Comparison of ENCODE assay signal across 19 cellular contexts in genomic region chr1:45884700-45885099, GRCh38.
DNase-seq lines count a peak whose midpoint lies in the region; ATAC-seq and TF ChIP-seq lines count a peak whose summit lies in the region.
"Had no signal": no experiment of that assay in that cellular context is flagged by ENCODE, and none has a peak within 500 bp of the region (broad histone marks: within the 10 kb centered on the region; RNA-seq: fewer than 3 reads in every experiment).

No MANE protein-coding gene starts in this region.

- H3K4me1 ChIP-seq in PC-9 (replicated peaks; ENCODE audit: insufficient read depth) (no peaks in the 10 kb centered on the region; the same call in 1 of the 2 replicates), tibial artery (peaks cover 0 to 13% (median 4%) of the 10 kb centered on the region in 4 donors)

- H3K27me3 ChIP-seq in PC-9 (ENCODE audit: insufficient read depth, low read depth) (no peaks in the 10 kb centered on the region), tibial artery (no peaks in the 10 kb centered on the region)

- no peak for ATAC-seq in GM18498 (IDR thresholded peaks at IDR 0.05; ENCODE audit: unreplicated experiment)
- ATAC-seq: activated CD8-positive, alpha-beta T cell treated with anti-CD3 and anti-CD28 coated beads, Interleukin-2, amount 10 ng/mL, durations not matched to agents 7 days and 5 days; activated naive CD4-positive, alpha-beta T cell treated with anti-CD3 and anti-CD28 coated beads, Interleukin-2, amount 50 U/mL, for 72 hours; activated T-cell treated with anti-CD3 and anti-CD28 coated beads, Interleukin-2, amount 50 U/mL, for 72 hours; T-cell had no signal

- no peaks in the 10 kb centered on the region for H3K9me2 ChIP-seq in PC-9 (ENCODE audit: insufficient read depth)

- TF ChIP-seq CTCF in PC-9 (conservative IDR thresholded peaks at IDR 0.05) (no peak), fibroblast of pulmonary artery (IDR thresholded peaks at IDR 0.05; ENCODE audit: low read length, missing control alignments) (no peak), tibial artery (IDR thresholded peaks at IDR 0.05) (no peak)

- intact Hi-C loops in PC-9 (cut with micrococcal nuclease; ENCODE audit: unreplicated experiment), result loop anchor here (5.0 kb wide), 3 partner anchors 132 to 232 kb away; partner anchors contain the start of genes GPBP1L1, IPP and TMEM69
- intact Hi-C loops in tibial artery (cut with DNase I; ENCODE audit: low total_unique reads), result no loop called here

- POLR2A ChIA-PET in PC-9 (lab: Charles Lee; ENCODE audit: unreplicated experiment), result interaction anchor here (0.5 kb wide), 1 partner anchor 69 kb away, joined by 14 read pairs; no protein-coding TSS in a partner anchor

- H3K36me3 ChIP-seq in PC-9 (ENCODE audit: low read depth) (0 out of 2 replicates have a peak, but pooled peaks cover 3% of the 10 kb centered on the region), tibial artery (no peaks in the 10 kb centered on the region)
- H3K36me3 ChIP-seq: HAP-1 had no signal

- no TSS peak for BruUV-seq in PC-9 (replicated peaks; lab: Mats Ljungman, UMichigan)

- peak; percentile 35 for DNase-seq in HT-29 (ENCODE audit: low spot score)
- peak; percentile 9 to 37 for DNase-seq in PC-9
- DNase-seq in fibroblast of pulmonary artery (ENCODE audit: low read depth), result peak; percentile 12
- DNase-seq in renal cortical epithelial cell (ENCODE audit: low read depth), result peak; percentile 57
- no peak for DNase-seq in T-helper 9 cell
- DNase-seq in dermis blood vessel endothelial cell, result no peak
- no peak for DNase-seq in tibial artery
- DNase-seq: activated CD8-positive, alpha-beta T cell treated with anti-CD3 and anti-CD28 coated beads, Interleukin-2, amount 10 ng/mL, durations not matched to agents 7 days and 5 days; activated T-cell treated with anti-CD3 and anti-CD28 coated beads, Interleukin-2, amount 50 U/mL, for 72 hours; head of caudate nucleus; immature natural killer cell; NCI-H2029 treated with DMSO at 0.1 percent for 48 hours; stimulated activated naive CD4-positive, alpha-beta T cell treated with Interleukin-2 at 50 U/mL for 16 hours; T-cell; trophoblast cell had no signal

- no peak overlapping the region for H2AFZ ChIP-seq in PC-9

- no peak overlapping the region for H3K27ac ChIP-seq in PC-9
- H3K27ac ChIP-seq in tibial artery, result no peak overlapping the region
- H3K27ac ChIP-seq: BLaER1 treated with 17β-estradiol and CSF1 and Interleukin-3, amounts not matched to agents 10 nM and 100 nM had no signal

- H3K4me2 ChIP-seq in PC-9, result no peak overlapping the region
- H3K4me2 ChIP-seq: BLaER1 treated with 17β-estradiol and CSF1 and Interleukin-3, amounts not matched to agents 10 nM and 100 nM had no signal

- no peaks in the 10 kb centered on the region for H3K79me2 ChIP-seq in PC-9 (ENCODE audit: low read depth)

- H4K20me1 ChIP-seq in PC-9 (ENCODE audit: insufficient read depth), result no peaks in the 10 kb centered on the region

- no peak overlapping the region for H3K4me3 ChIP-seq in PC-9
- no peak overlapping the region for H3K4me3 ChIP-seq in fibroblast of pulmonary artery (replicated peaks; ENCODE audit: low read depth, low read length)
- no peak overlapping the region for H3K4me3 ChIP-seq in tibial artery
- H3K4me3 ChIP-seq: BLaER1 treated with 17β-estradiol and CSF1 and Interleukin-3, amounts not matched to agents 10 nM and 100 nM; HAP-1 had no signal

- H3K9me3 ChIP-seq in PC-9 (ENCODE audit: insufficient read depth, low read depth) (0 out of 2 replicates have a peak, but pooled peaks cover 1% of the 10 kb centered on the region), tibial artery (no peaks in the 10 kb centered on the region)
- H3K9me3 ChIP-seq: HAP-1 had no signal

- peaks cover 5% of the 10 kb centered on the region for H3F3A ChIP-seq in PC-9 (ENCODE audit: insufficient read depth, low read depth)

- CTCF ChIA-PET in PC-9 (lab: Charles Lee), result interaction anchor here (0.5 to 1.0 kb wide), 3 partner anchors 339 to 1170 kb away, joined by 3 read pairs; no protein-coding TSS in a partner anchor

Comparison
In these comparisons a context has a peak if more than half of its experiments do, and no peak if none do; other contexts are left out.
1. DNase-seq: peak in HT-29 (single experiment), PC-9 (2 of 2), fibroblast of pulmonary artery (single experiment) and renal cortical epithelial cell (single experiment); none in T-helper 9 cell (single experiment), dermis blood vessel endothelial cell (single experiment) and tibial artery (0 of 2).